In genomic region chr3:65497846-65498245, GRCh38 we compare ENCODE assay signal across 17 cellular contexts.
DNase-seq lines count a peak whose midpoint lies in the region; ATAC-seq and TF ChIP-seq lines count a peak whose summit lies in the region.
"Had no signal": no experiment of that assay in that cellular context is flagged by ENCODE, and none has a peak within 500 bp of the region (broad histone marks: within the 10 kb centered on the region; RNA-seq: fewer than 3 reads in every experiment).

No MANE protein-coding gene starts in this region.

- CTCF ChIA-PET in Caco-2 (lab: Charles Lee) = no interaction called here

- H3K4me1 ChIP-seq in neural progenitor cell (peaks cover 23% of the 10 kb centered on the region), Caco-2 (no peaks in the 10 kb centered on the region)

- H3K27me3 Mint-ChIP-seq in neural progenitor cell (ENCODE audit: insufficient read depth, low read depth) (peaks cover 6% of the 10 kb centered on the region), Caco-2 (ENCODE audit: insufficient read depth, unreplicated experiment) (no peaks in the 10 kb centered on the region), immature natural killer cell (ENCODE audit: low read depth in 3 of 3) (no peaks in the 10 kb centered on the region)
- no peaks in the 10 kb centered on the region for H3K27me3 Mint-ChIP-seq in activated T-helper 17 cell treated with anti-CD3 and anti-CD28 coated beads, Interleukin-2, amount 50 U/mL, for 72 hours
- H3K27me3 Mint-ChIP-seq: activated CD8-positive, alpha-beta memory T cell treated with anti-CD3 and anti-CD28 coated beads, Interleukin-2, amount 10 ng/mL, durations not matched to agents 7 days and 5 days; B cell had no signal

- H3K36me3 Mint-ChIP-seq in neural progenitor cell (peaks cover 7% of the 10 kb centered on the region), Caco-2 (ENCODE audit: insufficient read depth, unreplicated experiment) (no peaks in the 10 kb centered on the region), immature natural killer cell (peaks cover 0 to 4% (median 0%) of the 10 kb centered on the region in 3 donors)
- no peaks in the 10 kb centered on the region for H3K36me3 Mint-ChIP-seq in activated T-helper 17 cell treated with anti-CD3 and anti-CD28 coated beads, Interleukin-2, amount 50 U/mL, for 72 hours (ENCODE audit: low read depth)
- H3K36me3 Mint-ChIP-seq: activated CD8-positive, alpha-beta memory T cell treated with anti-CD3 and anti-CD28 coated beads, Interleukin-2, amount 10 ng/mL, durations not matched to agents 7 days and 5 days had no signal

- TF ChIP-seq CTCF in neural progenitor cell (IDR thresholded peaks at IDR 0.05) (no peak), Caco-2 (IDR thresholded peaks at IDR 0.05; ENCODE audit: insufficient read depth in 1 of 2, low read depth in 1 of 2, low read length in 1 of 2, severe bottlenecking in 1 of 2, unreplicated experiment in 1 of 2) (no peak)

- H3K36me3 ChIP-seq in neural progenitor cell = no peaks in the 10 kb centered on the region
- no peaks in the 10 kb centered on the region for H3K36me3 ChIP-seq in Caco-2 (ENCODE audit: control insufficient read depth, insufficient read depth, low read length)
- H3K36me3 ChIP-seq: neutrophil had no signal

- H3K4me3 Mint-ChIP-seq in neural progenitor cell (no peak overlapping the region), Caco-2 (ENCODE audit: unreplicated experiment) (no peak overlapping the region), immature natural killer cell (no peak overlapping the region)
- H3K4me3 Mint-ChIP-seq in activated T-helper 17 cell treated with anti-CD3 and anti-CD28 coated beads, Interleukin-2, amount 50 U/mL, for 72 hours = no peak overlapping the region
- H3K4me3 Mint-ChIP-seq: activated CD8-positive, alpha-beta memory T cell treated with anti-CD3 and anti-CD28 coated beads, Interleukin-2, amount 10 ng/mL, durations not matched to agents 7 days and 5 days; B cell had no signal

- POLR2A ChIA-PET in Caco-2 (lab: Charles Lee) = no interaction called here

- no peak overlapping the region for H3K27ac Mint-ChIP-seq in neural progenitor cell
- H3K27ac Mint-ChIP-seq in activated T-helper 17 cell treated with anti-CD3 and anti-CD28 coated beads, Interleukin-2, amount 50 U/mL, for 72 hours = no peak overlapping the region
- no peak overlapping the region for H3K27ac Mint-ChIP-seq in Caco-2 (ENCODE audit: unreplicated experiment)
- H3K27ac Mint-ChIP-seq in immature natural killer cell = no peak overlapping the region
- H3K27ac Mint-ChIP-seq: activated CD8-positive, alpha-beta memory T cell treated with anti-CD3 and anti-CD28 coated beads, Interleukin-2, amount 10 ng/mL, durations not matched to agents 7 days and 5 days; B cell had no signal

- peaks cover 12% of the 10 kb centered on the region for H3F3A ChIP-seq in neural progenitor cell (ENCODE audit: low read depth)

- H3K9ac ChIP-seq in neural progenitor cell = no peak overlapping the region

- no TSS peak for BruUV-seq in Caco-2 (replicated peaks; lab: Mats Ljungman, UMichigan)

- H3K27me3 ChIP-seq in neural progenitor cell = no peaks in the 10 kb centered on the region
- H3K27me3 ChIP-seq in Caco-2 (replicated peaks; ENCODE audit: control insufficient read depth, insufficient read depth, low read length) = no peaks in the 10 kb centered on the region
- H3K27me3 ChIP-seq: neutrophil had no signal

- H4K20me1 ChIP-seq in neural progenitor cell (ENCODE audit: low read depth) = peaks cover 19% of the 10 kb centered on the region

- peak overlapping the region; percentile 30 for H3K4me2 ChIP-seq in neural progenitor cell

- H3K9me3 ChIP-seq in neural progenitor cell (ENCODE audit: low read depth) = no peaks in the 10 kb centered on the region
- H3K9me3 ChIP-seq in Caco-2 = no peaks in the 10 kb centered on the region
- H3K9me3 ChIP-seq: neutrophil had no signal

- H3K4me1 Mint-ChIP-seq in neural progenitor cell (peaks cover 41% of the 10 kb centered on the region), Caco-2 (ENCODE audit: low read depth, unreplicated experiment) (no peaks in the 10 kb centered on the region), immature natural killer cell (no peaks in the 10 kb centered on the region)
- H3K4me1 Mint-ChIP-seq in activated T-helper 17 cell treated with anti-CD3 and anti-CD28 coated beads, Interleukin-2, amount 50 U/mL, for 72 hours = no peaks in the 10 kb centered on the region
- H3K4me1 Mint-ChIP-seq: activated CD8-positive, alpha-beta memory T cell treated with anti-CD3 and anti-CD28 coated beads, Interleukin-2, amount 10 ng/mL, durations not matched to agents 7 days and 5 days; B cell had no signal

- DNase-seq in DMS 273 treated with DMSO at 0.1 percent for 48 hours (lab: John Stamatoyannopoulos, UW) (peak; percentile 93), NCI-H2171 (lab: John Stamatoyannopoulos, UW) (peak; percentile 50), cerebellar cortex (ENCODE audit: low spot score) (peak; percentile 97), neural progenitor cell (ENCODE audit: low spot score) (peak; percentile 52), Caco-2 (no peak), immature natural killer cell (no peak)
- DNase-seq: activated CD4-positive, CD25-positive, alpha-beta regulatory T cell treated with anti-CD3 and anti-CD28 coated beads, Interleukin-2, amount 50 U/mL, for 72 hours; activated CD8-positive, alpha-beta memory T cell treated with anti-CD3 and anti-CD28 coated beads, Interleukin-2, amount 10 ng/mL, durations not matched to agents 7 days and 5 days; HCEC 1CT; mammary epithelial cell; NCI-H526 treated with DMSO at 0.1 percent for 48 hours; stimulated activated CD4-positive, alpha-beta T cell treated with anti-CD3 and anti-CD28 coated beads, Interleukin-4, amount 100 ng/mL, for 1 hour; trophoblast cell had no signal

- no peak overlapping the region for H3K4me3 ChIP-seq in neural progenitor cell
- no peak overlapping the region for H3K4me3 ChIP-seq in Caco-2 (ENCODE audit: low read depth, low read length)

- H3K79me2 ChIP-seq in neural progenitor cell (ENCODE audit: low read depth) = peaks cover 56% of the 10 kb centered on the region

- ATAC-seq in activated T-helper 17 cell treated with anti-CD3 and anti-CD28 coated beads, Interleukin-2, amount 50 U/mL, for 72 hours (replicated peaks) = no peak
- no peak for ATAC-seq in GM19351 (IDR thresholded peaks at IDR 0.05; ENCODE audit: unreplicated experiment)
- ATAC-seq: activated CD8-positive, alpha-beta memory T cell treated with anti-CD3 and anti-CD28 coated beads, Interleukin-2, amount 10 ng/mL, durations not matched to agents 7 days and 5 days had no signal

- H3K9me3 Mint-ChIP-seq in neural progenitor cell (no peaks in the 10 kb centered on the region), Caco-2 (ENCODE audit: unreplicated experiment) (no peaks in the 10 kb centered on the region), immature natural killer cell (peaks cover 5 to 22% (median 12%) of the 10 kb centered on the region in 6 donors)
- H3K9me3 Mint-ChIP-seq in activated T-helper 17 cell treated with anti-CD3 and anti-CD28 coated beads, Interleukin-2, amount 50 U/mL, for 72 hours = peaks cover 6% of the 10 kb centered on the region

- H3K27ac ChIP-seq in neural progenitor cell = no peak overlapping the region
- H3K27ac ChIP-seq: neutrophil had no signal

- H2AFZ ChIP-seq in neural progenitor cell (replicated peaks) = no peak overlapping the region

- intact Hi-C loops in Caco-2 (cut with micrococcal nuclease; ENCODE audit: unreplicated experiment) = no loop called here

Comparison
In these comparisons a context has a peak if more than half of its experiments do, and no peak if none do; other contexts are left out.
1. DNase-seq: peak in DMS 273 treated with DMSO at 0.1 percent for 48 hours (single experiment), NCI-H2171 (single experiment), cerebellar cortex (single experiment) and neural progenitor cell (single experiment); none in Caco-2 (0 of 2) and immature natural killer cell (0 of 3).